1 cellular context compared by ENCODE assay signal in genomic region chr1:9314711-9315379, GRCh38.
TF ChIP-seq lines count a peak whose summit lies in the region.

No MANE protein-coding gene starts in this region.

TF ChIP-seq in HepG2, 621 proteins besides CTCF, POLR2A, EP300 and RAD21:
- TF ChIP-seq ZNF180 (CRISPR knock-in tag; IDR thresholded peaks at IDR 0.05; ENCODE audit: borderline replicate concordance, low read depth) (peak; percentile 34; the same call in 1 of the 2 replicates), HIC2 (CRISPR knock-in tag; IDR thresholded peaks at IDR 0.05; ENCODE audit: low read depth) (no peak), ARHGAP35 (CRISPR knock-in tag; IDR thresholded peaks at IDR 0.05; ENCODE audit: borderline replicate concordance) (no peak), ZFP36 (IDR thresholded peaks at IDR 0.05; ENCODE audit: borderline replicate concordance, low read depth, low read length, partially characterized antibody) (no peak), AFF4 (CRISPR knock-in tag; IDR thresholded peaks at IDR 0.05) (no peak)
